8 cellular contexts compared by ENCODE assay signal in the genomic region with DNA sequence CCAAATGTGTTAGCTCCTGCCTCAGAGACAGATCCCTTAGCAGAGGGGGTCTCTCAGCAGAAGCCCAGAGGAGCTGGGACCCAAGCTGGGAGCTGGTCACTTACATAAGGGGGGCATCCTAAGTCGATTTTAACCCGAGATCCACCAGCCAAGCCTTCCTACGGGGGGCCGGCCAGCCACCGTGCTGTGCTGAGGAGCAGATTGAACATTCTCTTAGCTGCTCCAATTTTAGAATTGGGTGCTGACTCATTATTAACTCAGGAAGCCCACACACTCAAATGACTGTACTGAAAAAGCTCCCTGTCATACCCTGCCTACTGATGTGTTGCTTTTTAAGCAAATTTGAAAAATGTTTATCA.
DNase-seq lines count a peak whose midpoint lies in the region; ATAC-seq and TF ChIP-seq lines count a peak whose summit lies in the region.
"Not testable (repeated sequence)": the region's sequence is repeated elsewhere in the genome, so short reads cannot be mapped to it uniquely, and the experiment has no call there.

No MANE protein-coding gene starts in this region.

- not testable (repeated sequence) for H3K9me3 Mint-ChIP-seq in activated naive CD8-positive, alpha-beta T cell (ENCODE audit: low read depth)

- not testable (repeated sequence) for H2AFZ ChIP-seq in neuron (ENCODE audit: low read depth, low read length)

- H3K4me3 Mint-ChIP-seq in activated naive CD8-positive, alpha-beta T cell, result peak overlapping the region; percentile 77

- intact Hi-C loops in aorta (cut with DNase I), result not testable (repeated sequence)

- WGBS in aorta, 2 donors, result 1 to 3% methylated on average over 5 of the region's 5 CpGs

- POLR2A ChIA-PET in RWPE1 (lab: Yijun Ruan, JAX; ENCODE audit: low non-redundant PET), result not testable (repeated sequence)

- not testable (repeated sequence) for H3K27me3 ChIP-seq in neuron (ENCODE audit: insufficient read depth, low read length); aorta (ENCODE audit: control insufficient read depth in 1 of 2, insufficient read depth in 2 of 2, low read length in 1 of 2)

- not testable (repeated sequence) for H3K9me3 ChIP-seq in neuron (ENCODE audit: low read length); aorta (ENCODE audit: control insufficient read depth, low read length)

- H3K4me3 ChIP-seq in fibroblast of the aortic adventitia (ENCODE audit: low read depth, low read length) (peak overlapping the region; percentile 72), neuron (ENCODE audit: low read length) (peak overlapping the region; percentile 52)
- not testable (repeated sequence) for H3K4me3 ChIP-seq in aorta (ENCODE audit: low read length in 2 of 2)

- not testable (repeated sequence) for H3K36me3 Mint-ChIP-seq in activated naive CD8-positive, alpha-beta T cell

- not testable (repeated sequence) for TF ChIP-seq CTCF in RWPE1 (conservative IDR thresholded peaks at IDR 0.05; ENCODE audit: low read depth); fibroblast of the aortic adventitia (IDR thresholded peaks at IDR 0.05; ENCODE audit: insufficient read depth, low read length)

- peak overlapping the region; percentile 83 for H3K27ac Mint-ChIP-seq in activated naive CD8-positive, alpha-beta T cell

- CTCF ChIA-PET in RWPE1 (lab: Yijun Ruan, JAX), result not testable (repeated sequence)

- ATAC-seq in GM18508 (IDR thresholded peaks at IDR 0.05; ENCODE audit: insufficient read depth, unreplicated experiment) (peak; percentile 60), GM21825 (IDR thresholded peaks at IDR 0.05; ENCODE audit: unreplicated experiment) (peak; percentile 78), HG03432 (IDR thresholded peaks at IDR 0.05; ENCODE audit: unreplicated experiment) (peak; percentile 86), aorta (ENCODE audit: low FRiP score) (peak; percentile 58)

- not testable (repeated sequence) for H3K27me3 Mint-ChIP-seq in activated naive CD8-positive, alpha-beta T cell

- H3K27ac ChIP-seq in RWPE1 (peak overlapping the region; percentile 84), aorta (ENCODE audit: low read depth in 1 of 2, low read length in 2 of 2) (peak overlapping the region in 1 of 2 donors; percentile 81)

- not testable (repeated sequence) for H3K4me1 Mint-ChIP-seq in activated naive CD8-positive, alpha-beta T cell (ENCODE audit: low read depth)

- H3K36me3 ChIP-seq in neuron (ENCODE audit: insufficient read depth, low read length); aorta (ENCODE audit: control insufficient read depth in 1 of 2, insufficient read depth in 2 of 2, low read length in 1 of 2): not testable (repeated sequence)

- peaks cover 12% of the 10 kb centered on the region for H3K4me1 ChIP-seq in neuron (ENCODE audit: insufficient read depth, low read length)
- not testable (repeated sequence) for H3K4me1 ChIP-seq in aorta (ENCODE audit: control insufficient read depth in 1 of 2, insufficient read depth in 2 of 2, low read length in 2 of 2)

- DNase-seq in RWPE1 (ENCODE audit: low spot score), result not testable (repeated sequence)
- DNase-seq in fibroblast of the aortic adventitia (ENCODE audit: low read depth) (peak; percentile 43), aorta (peak in 1 of 2 donors; percentile 75)
